Comparison of ENCODE assay signal across 14 cellular contexts in the genomic region with DNA sequence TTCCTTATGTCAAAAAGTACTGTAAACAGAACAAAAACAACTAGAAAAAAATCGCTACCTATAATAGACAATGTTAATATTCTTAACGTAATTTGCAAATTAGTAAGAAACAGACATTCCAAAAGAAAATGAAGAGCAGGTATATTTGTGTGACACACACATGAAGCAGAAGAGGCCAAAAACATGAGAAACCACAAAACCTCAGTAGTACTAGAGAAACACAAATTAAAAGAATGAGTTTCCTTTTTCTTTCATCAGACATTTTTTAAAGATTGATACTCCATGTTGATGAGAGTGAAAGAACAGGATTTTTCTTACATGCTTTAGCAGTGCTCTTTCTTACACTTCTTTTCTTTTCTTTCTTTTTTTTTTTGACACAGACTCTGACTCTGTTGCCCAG. TPM values are rescaled to one million over a fixed set of nuclear protein-coding genes. Genes with fewer than 3 reads are reported as not detected.
DNase-seq lines count a peak whose midpoint lies in the region; ATAC-seq and TF ChIP-seq lines count a peak whose summit lies in the region.
"Had no signal": no experiment of that assay in that cellular context is flagged by ENCODE, and none has a peak within 500 bp of the region (broad histone marks: within the 10 kb centered on the region; RNA-seq: fewer than 3 reads in every experiment).

No MANE protein-coding gene starts in this region.

- no peak for DNase-seq in activated T-cell treated with anti-CD3 and anti-CD28 coated beads, Interleukin-2, amount 50 U/mL, for 24 hours
- no peak for DNase-seq in activated T-cell treated with anti-CD3 and anti-CD28 coated beads, Interleukin-2, amount 50 U/mL, for 1 hour
- DNase-seq in CD4-positive, alpha-beta memory T cell = peak in 1 of 5 donors; percentile 6
- DNase-seq in T-helper 17 cell (no peak), osteocyte (ENCODE audit: extremely low spot score, unreplicated experiment) (no peak), activated gamma-delta T cell (lab: John Stamatoyannopoulos, UW) (no peak)
- no peak for DNase-seq in effector memory CD8-positive, alpha-beta T cell
- DNase-seq: MG63, NCI-H1092, NCI-H1694, NCI-H510A treated with DMSO at 0.1 percent for 48 hours, Peyer's patch had no signal

- H3K36me3 Mint-ChIP-seq in activated T-cell treated with anti-CD3 and anti-CD28 coated beads, Interleukin-2, amount 50 U/mL, for 24 hours (ENCODE audit: low read depth) = no peaks in the 10 kb centered on the region
- no peaks in the 10 kb centered on the region for H3K36me3 Mint-ChIP-seq in CD4-positive, alpha-beta memory T cell
- H3K36me3 Mint-ChIP-seq in T-helper 17 cell (ENCODE audit: low read depth) (no peaks in the 10 kb centered on the region), osteocyte (ENCODE audit: unreplicated experiment) (no peaks in the 10 kb centered on the region)
- H3K36me3 Mint-ChIP-seq in effector memory CD8-positive, alpha-beta T cell (ENCODE audit: insufficient read depth) = no peaks in the 10 kb centered on the region

- intact Hi-C loops in CD4-positive, alpha-beta memory T cell (cut with micrococcal nuclease) = no loop called here

- no peak overlapping the region for H3K4me3 Mint-ChIP-seq in activated T-cell treated with anti-CD3 and anti-CD28 coated beads, Interleukin-2, amount 50 U/mL, for 24 hours
- peak overlapping the region in 5 of 8 donors; percentile 5 to 57 (median 24) for H3K4me3 Mint-ChIP-seq in CD4-positive, alpha-beta memory T cell
- H3K4me3 Mint-ChIP-seq in T-helper 17 cell = no peak overlapping the region
- H3K4me3 Mint-ChIP-seq in effector memory CD8-positive, alpha-beta T cell = no peak overlapping the region
- H3K4me3 Mint-ChIP-seq in osteocyte (ENCODE audit: unreplicated experiment) = no peak overlapping the region

- H3K27ac ChIP-seq in CD4-positive, alpha-beta memory T cell (ENCODE audit: low read depth, low read length) = no peak overlapping the region
- H3K27ac ChIP-seq: Peyer's patch had no signal

- POLR2A ChIA-PET in CD4-positive, alpha-beta memory T cell (lab: Charles Lee; ENCODE audit: partially characterized antibody) = interaction anchor here (1.5 kb wide), 1 partner anchor 34 kb away, joined by 15 read pairs; the partner anchor contains the start of gene PCF11

- peaks cover 43% of the 10 kb centered on the region for H3K4me1 ChIP-seq in CD4-positive, alpha-beta memory T cell (ENCODE audit: insufficient read depth, low read length)

- peaks cover 44% of the 10 kb centered on the region for H3K4me1 Mint-ChIP-seq in activated T-cell treated with anti-CD3 and anti-CD28 coated beads, Interleukin-2, amount 50 U/mL, for 24 hours (ENCODE audit: low read depth)
- H3K4me1 Mint-ChIP-seq in CD4-positive, alpha-beta memory T cell = peaks cover 30 to 46% (median 34%) of the 10 kb centered on the region in 4 donors
- peaks cover 15% of the 10 kb centered on the region for H3K4me1 Mint-ChIP-seq in T-helper 17 cell
- peaks cover 5 to 25% of the 10 kb centered on the region in 2 donors for H3K4me1 Mint-ChIP-seq in effector memory CD8-positive, alpha-beta T cell (ENCODE audit: low read depth in 2 of 2)
- H3K4me1 Mint-ChIP-seq in osteocyte (ENCODE audit: unreplicated experiment) = peaks cover 14% of the 10 kb centered on the region

- H3K27me3 Mint-ChIP-seq in activated T-cell treated with anti-CD3 and anti-CD28 coated beads, Interleukin-2, amount 50 U/mL, for 24 hours = no peaks in the 10 kb centered on the region
- no peaks in the 10 kb centered on the region for H3K27me3 Mint-ChIP-seq in CD4-positive, alpha-beta memory T cell
- no peaks in the 10 kb centered on the region for H3K27me3 Mint-ChIP-seq in T-helper 17 cell
- H3K27me3 Mint-ChIP-seq in effector memory CD8-positive, alpha-beta T cell = no peaks in the 10 kb centered on the region
- peaks cover 4% of the 10 kb centered on the region for H3K27me3 Mint-ChIP-seq in osteocyte (ENCODE audit: unreplicated experiment)

- peak overlapping the region; percentile 44 for H3K27ac Mint-ChIP-seq in activated T-cell treated with anti-CD3 and anti-CD28 coated beads, Interleukin-2, amount 50 U/mL, for 24 hours
- peak overlapping the region; percentile 12 to 95 (median 61) for H3K27ac Mint-ChIP-seq in CD4-positive, alpha-beta memory T cell
- H3K27ac Mint-ChIP-seq in T-helper 17 cell = peak overlapping the region; percentile 78
- peak overlapping the region; percentile 64 to 65 for H3K27ac Mint-ChIP-seq in effector memory CD8-positive, alpha-beta T cell
- no peak overlapping the region for H3K27ac Mint-ChIP-seq in osteocyte (ENCODE audit: unreplicated experiment)

- ATAC-seq in T-helper 17 cell (peak; percentile 46), HG03469 (IDR thresholded peaks at IDR 0.05; ENCODE audit: unreplicated experiment) (no peak)
- ATAC-seq in effector memory CD8-positive, alpha-beta T cell (replicated peaks) = no peak
- ATAC-seq: Right ventricle myocardium inferior had no signal

- CTCF ChIA-PET in CD4-positive, alpha-beta memory T cell (lab: Charles Lee; ENCODE audit: partially characterized antibody) = no interaction called here

- no peak overlapping the region for H3K4me3 ChIP-seq in CD4-positive, alpha-beta memory T cell (ENCODE audit: low read length in 2 of 2)
- H3K4me3 ChIP-seq: MG63, Peyer's patch had no signal

- no peaks in the 10 kb centered on the region for H3K9me3 ChIP-seq in CD4-positive, alpha-beta memory T cell (ENCODE audit: control insufficient read depth in 1 of 2, low read length in 2 of 2)
- no peaks in the 10 kb centered on the region for H3K9me3 ChIP-seq in T-helper 17 cell (ENCODE audit: control insufficient read depth, low read length, poor library complexity, severe bottlenecking)
- H3K9me3 ChIP-seq: MG63, Peyer's patch had no signal

- no peaks in the 10 kb centered on the region for H3K36me3 ChIP-seq in CD4-positive, alpha-beta memory T cell (ENCODE audit: insufficient read depth, low read length)
- H3K36me3 ChIP-seq: MG63, Peyer's patch had no signal

- no peaks in the 10 kb centered on the region for H3K9me3 Mint-ChIP-seq in activated T-cell treated with anti-CD3 and anti-CD28 coated beads, Interleukin-2, amount 50 U/mL, for 24 hours
- no peaks in the 10 kb centered on the region for H3K9me3 Mint-ChIP-seq in CD4-positive, alpha-beta memory T cell
- no peaks in the 10 kb centered on the region for H3K9me3 Mint-ChIP-seq in effector memory CD8-positive, alpha-beta T cell
- no peaks in the 10 kb centered on the region for H3K9me3 Mint-ChIP-seq in osteocyte (ENCODE audit: unreplicated experiment)

- no peak for TF ChIP-seq CTCF in osteocyte (IDR thresholded peaks at IDR 0.05)

- H3K27me3 ChIP-seq in CD4-positive, alpha-beta memory T cell (ENCODE audit: insufficient read depth, low read length) = no peaks in the 10 kb centered on the region
- H3K27me3 ChIP-seq: MG63, Peyer's patch had no signal

RNA-seq across cellular contexts. Expression of gene PCF11, which starts 34.2 kb away (rescaled TPM):
- 100 to 1,000 TPM; 161 to 165 TPM for total RNA-seq in CD4-positive, alpha-beta memory T cell
- polyA plus RNA-seq in CD4-positive, alpha-beta memory T cell = 10 to 100 TPM; 11.6 to 41.9 TPM
- total RNA-seq in T-helper 17 cell (100 to 1,000 TPM; 152 to 153 TPM), osteocyte (56.0 and 66.6 TPM in 2 replicates)

RNA-seq across cellular contexts. Expression of gene RAB30, which starts 51.1 kb away (rescaled TPM):
- total RNA-seq in CD4-positive, alpha-beta memory T cell = 10 to 100 TPM; 12.3 to 14.1 TPM
- polyA plus RNA-seq in CD4-positive, alpha-beta memory T cell = 1 to 10 TPM; 5.0 to 8.9 TPM
- total RNA-seq in T-helper 17 cell (10 to 100 TPM; 33.9 to 47.7 TPM), osteocyte (73.8 and 79.7 TPM in 2 replicates)

Comparison
In these comparisons a context has a peak if more than half of its experiments do, and no peak if none do; other contexts are left out.
1. H3K4me3 Mint-ChIP-seq: peak in CD4-positive, alpha-beta memory T cell (5 of 8); none in activated T-cell treated with anti-CD3 and anti-CD28 coated beads, Interleukin-2, amount 50 U/mL, for 24 hours (single experiment), T-helper 17 cell (single experiment), effector memory CD8-positive, alpha-beta T cell (0 of 2) and osteocyte (single experiment).